Comparison of ENCODE assay signal across 23 cellular contexts in genomic region chr1:67432745-67433144, GRCh38. TPM values are rescaled to one million over a fixed set of nuclear protein-coding genes. Genes with fewer than 3 reads are reported as not detected.
A peak's percentile ranks its signal among the peaks of the same experiment; 100 is the strongest.
DNase-seq lines count a peak whose midpoint lies in the region; ATAC-seq and TF ChIP-seq lines count a peak whose summit lies in the region.
"Had no signal": no experiment of that assay in that cellular context is flagged by ENCODE, and none has a peak within 500 bp of the region (broad histone marks: within the 10 kb centered on the region; RNA-seq: fewer than 3 reads in every experiment).

No MANE protein-coding gene starts in this region.

- no peak for TF ChIP-seq CTCF in activated CD8-positive, alpha-beta T cell treated with anti-CD3 and anti-CD28 coated beads for 36 hours (IDR thresholded peaks at IDR 0.05)
- no peak for TF ChIP-seq CTCF in sigmoid colon (IDR thresholded peaks at IDR 0.05)

- no peaks in the 10 kb centered on the region for H3K27me3 Mint-ChIP-seq in activated CD8-positive, alpha-beta T cell treated with anti-CD3 and anti-CD28 coated beads for 36 hours
- no peaks in the 10 kb centered on the region for H3K27me3 Mint-ChIP-seq in activated CD8-positive, alpha-beta T cell treated with anti-CD3 and anti-CD28 coated beads, Interleukin-2, amount 10 ng/mL, durations not matched to agents 7 days and 5 days (ENCODE audit: low read depth)
- no peaks in the 10 kb centered on the region for H3K27me3 Mint-ChIP-seq in activated T-helper 17 cell treated with anti-CD3 and anti-CD28 coated beads, Interleukin-2, amount 50 U/mL, for 72 hours
- H3K27me3 Mint-ChIP-seq: activated CD8-positive, alpha-beta memory T cell treated with anti-CD3 and anti-CD28 coated beads, Interleukin-2, amount 10 ng/mL, durations not matched to agents 7 days and 5 days had no signal

- H3K9me3 Mint-ChIP-seq in activated CD8-positive, alpha-beta T cell treated with anti-CD3 and anti-CD28 coated beads for 36 hours = no peaks in the 10 kb centered on the region
- H3K9me3 Mint-ChIP-seq in activated CD8-positive, alpha-beta T cell treated with anti-CD3 and anti-CD28 coated beads, Interleukin-2, amount 10 ng/mL, durations not matched to agents 7 days and 5 days (ENCODE audit: insufficient read depth) = no peaks in the 10 kb centered on the region
- no peaks in the 10 kb centered on the region for H3K9me3 Mint-ChIP-seq in activated T-helper 17 cell treated with anti-CD3 and anti-CD28 coated beads, Interleukin-2, amount 50 U/mL, for 72 hours

- H3K4me3 ChIP-seq in GM23248 (no peak overlapping the region), sigmoid colon (no peak overlapping the region)
- H3K4me3 ChIP-seq: right atrium auricular region, uterus had no signal

- H3K4me1 ChIP-seq in GM23248 (ENCODE audit: insufficient read depth) (0 out of 2 replicates have a peak, but pooled peaks cover 9% of the 10 kb centered on the region), sigmoid colon (peaks cover 0 to 39% (median 23%) of the 10 kb centered on the region in 4 donors)
- H3K4me1 ChIP-seq: uterus had no signal

- no peak overlapping the region for H3K9ac ChIP-seq in GM23248

- 0 out of 2 replicates have a peak overlapping the region, but pooled peaks have one; percentile 1 for H2AFZ ChIP-seq in GM23248

- H3K79me2 ChIP-seq in GM23248 (ENCODE audit: insufficient read depth) = peaks cover 25% of the 10 kb centered on the region

- H3K4me3 Mint-ChIP-seq in activated CD8-positive, alpha-beta T cell treated with anti-CD3 and anti-CD28 coated beads for 36 hours = no peak overlapping the region
- H3K4me3 Mint-ChIP-seq in activated CD8-positive, alpha-beta T cell treated with anti-CD3 and anti-CD28 coated beads, Interleukin-2, amount 10 ng/mL, durations not matched to agents 7 days and 5 days = no peak overlapping the region
- H3K4me3 Mint-ChIP-seq in activated T-helper 17 cell treated with anti-CD3 and anti-CD28 coated beads, Interleukin-2, amount 50 U/mL, for 72 hours = peak overlapping the region; percentile 95

- WGBS in GM23248 (ENCODE audit: low coverage in 1 of 2, low lambda C conversion rate in 2 of 2, missing lambda C conversion rate in 2 of 2), 2 experiments = 94 to 100% methylated on average over 1 of the region's 1 CpG
- 89 to 93% methylated on average over 1 of the region's 1 CpG for WGBS in sigmoid colon, 2 donors

- no peaks in the 10 kb centered on the region for H3K9me2 ChIP-seq in GM23248 (ENCODE audit: insufficient read depth)

- H3F3A ChIP-seq in GM23248 (ENCODE audit: insufficient read depth) = no peaks in the 10 kb centered on the region; the same call in 1 of the 2 replicates

- no peaks in the 10 kb centered on the region for H3K36me3 ChIP-seq in GM23248 (ENCODE audit: low read depth)
- H3K36me3 ChIP-seq in sigmoid colon = no peaks in the 10 kb centered on the region
- H3K36me3 ChIP-seq: right atrium auricular region, uterus had no signal

- intact Hi-C loops in activated CD8-positive, alpha-beta T cell treated with anti-CD3 and anti-CD28 coated beads for 36 hours (cut with micrococcal nuclease) = no loop called here
- intact Hi-C loops in sigmoid colon (cut with DNase I) = loop anchor here (5.0 kb wide), 1 partner anchor 380 kb away; the partner anchor contains the start of gene SLC35D1

- DNase-seq in activated CD8-positive, alpha-beta T cell treated with anti-CD3 and anti-CD28 coated beads for 36 hours = no peak
- no peak for DNase-seq in activated CD8-positive, alpha-beta T cell treated with anti-CD3 and anti-CD28 coated beads, Interleukin-2, amount 10 ng/mL, durations not matched to agents 7 days and 5 days
- no peak for DNase-seq in GM23248
- DNase-seq in sigmoid colon = no peak
- DNase-seq in NCI-H2227 (lab: John Stamatoyannopoulos, UW; ENCODE audit: unreplicated experiment) = no peak
- no peak for DNase-seq in stimulated activated naive CD4-positive, alpha-beta T cell treated with Interleukin-2 at 50 U/mL for 16 hours (lab: John Stamatoyannopoulos, UW)
- DNase-seq: ACHN; activated CD8-positive, alpha-beta memory T cell treated with anti-CD3 and anti-CD28 coated beads, Interleukin-2, amount 10 ng/mL, durations not matched to agents 7 days and 5 days; cerebellar nuclear complex; DMS 273 treated with DMSO at 0.1 percent for 48 hours; effector CD4-positive, alpha-beta T cell; GF-D8; GOT3; KBM-7; kidney; mammary epithelial cell; NCI-H187 treated with DMSO at 0.1 percent for 48 hours; occipital lobe; T1000; uterus had no signal

- H3K27ac Mint-ChIP-seq in activated CD8-positive, alpha-beta T cell treated with anti-CD3 and anti-CD28 coated beads for 36 hours = peak overlapping the region; percentile 46
- no peak overlapping the region for H3K27ac Mint-ChIP-seq in activated CD8-positive, alpha-beta T cell treated with anti-CD3 and anti-CD28 coated beads, Interleukin-2, amount 10 ng/mL, durations not matched to agents 7 days and 5 days
- no peak overlapping the region for H3K27ac Mint-ChIP-seq in activated T-helper 17 cell treated with anti-CD3 and anti-CD28 coated beads, Interleukin-2, amount 50 U/mL, for 72 hours

- peaks cover 26% of the 10 kb centered on the region for H3K36me3 Mint-ChIP-seq in activated CD8-positive, alpha-beta T cell treated with anti-CD3 and anti-CD28 coated beads for 36 hours (ENCODE audit: low read depth)
- H3K36me3 Mint-ChIP-seq in activated CD8-positive, alpha-beta T cell treated with anti-CD3 and anti-CD28 coated beads, Interleukin-2, amount 10 ng/mL, durations not matched to agents 7 days and 5 days (ENCODE audit: low read depth) = peaks cover 25% of the 10 kb centered on the region
- H3K36me3 Mint-ChIP-seq in activated T-helper 17 cell treated with anti-CD3 and anti-CD28 coated beads, Interleukin-2, amount 50 U/mL, for 72 hours (ENCODE audit: low read depth) = peaks cover 32% of the 10 kb centered on the region

- in situ Hi-C loops in GM23248 (cut with MboI) = no loop called here

- H4K20me1 ChIP-seq in GM23248 (ENCODE audit: insufficient read depth) = peaks cover 17% of the 10 kb centered on the region; the same call in 1 of the 2 replicates

- no peaks in the 10 kb centered on the region for H3K27me3 ChIP-seq in GM23248 (replicated peaks; ENCODE audit: insufficient read depth)
- H3K27me3 ChIP-seq in sigmoid colon = no peaks in the 10 kb centered on the region
- H3K27me3 ChIP-seq: right atrium auricular region, uterus had no signal

- no peak overlapping the region for H3K27ac ChIP-seq in GM23248
- H3K27ac ChIP-seq in sigmoid colon = peak overlapping the region in 3 of 4 donors; percentile 42 to 96 (median 95)

- no peak for TF ChIP-seq POLR2A in sigmoid colon (IDR thresholded peaks at IDR 0.05)

- H3K4me2 ChIP-seq in GM23248 (ENCODE audit: unreplicated experiment) = no peak overlapping the region

- H3K9me3 ChIP-seq in GM23248 (ENCODE audit: low read depth) (no peaks in the 10 kb centered on the region), sigmoid colon (no peaks in the 10 kb centered on the region)
- H3K9me3 ChIP-seq: right atrium auricular region, uterus had no signal

- POLR2A ChIA-PET in activated CD8-positive, alpha-beta T cell treated with anti-CD3 and anti-CD28 coated beads for 36 hours (lab: Charles Lee) = interaction anchor here (0.6 to 7.8 kb wide), 11 partner anchors 8 to 503 kb away, joined by 3 to 172 read pairs (median 3); no protein-coding TSS in a partner anchor
- POLR2A ChIA-PET in activated CD8-positive, alpha-beta T cell treated with anti-CD3 and anti-CD28 coated beads, Interleukin-2, amount 10 ng/mL, durations not matched to agents 7 days and 5 days (lab: Charles Lee) = interaction anchor here (0.7 to 1.2 kb wide), 2 partner anchors 25 to 253 kb away, joined by 3 to 5 read pairs; no protein-coding TSS in a partner anchor

- CTCF ChIA-PET in activated CD8-positive, alpha-beta T cell treated with anti-CD3 and anti-CD28 coated beads for 36 hours (lab: Charles Lee) = interaction anchor here (0.7 to 3.2 kb wide), 6 partner anchors 9 to 289 kb away, joined by 3 to 21 read pairs (median 8); no protein-coding TSS in a partner anchor
- CTCF ChIA-PET in activated CD8-positive, alpha-beta T cell treated with anti-CD3 and anti-CD28 coated beads, Interleukin-2, amount 10 ng/mL, durations not matched to agents 7 days and 5 days (lab: Charles Lee) = interaction anchor here (0.7 to 6.2 kb wide), 7 partner anchors 10 to 507 kb away, joined by 3 to 52 read pairs (median 4); partner anchors contain the start of gene MIER1

- peaks cover 28% of the 10 kb centered on the region for H3K4me1 Mint-ChIP-seq in activated CD8-positive, alpha-beta T cell treated with anti-CD3 and anti-CD28 coated beads for 36 hours (ENCODE audit: low read depth)
- H3K4me1 Mint-ChIP-seq in activated CD8-positive, alpha-beta T cell treated with anti-CD3 and anti-CD28 coated beads, Interleukin-2, amount 10 ng/mL, durations not matched to agents 7 days and 5 days (ENCODE audit: low read depth) = peaks cover 28% of the 10 kb centered on the region
- H3K4me1 Mint-ChIP-seq in activated T-helper 17 cell treated with anti-CD3 and anti-CD28 coated beads, Interleukin-2, amount 50 U/mL, for 72 hours = peaks cover 16% of the 10 kb centered on the region

- no peak for TF ChIP-seq EP300 in sigmoid colon (IDR thresholded peaks at IDR 0.05)

- ATAC-seq in activated CD8-positive, alpha-beta T cell treated with anti-CD3 and anti-CD28 coated beads for 36 hours = no peak
- ATAC-seq in activated CD8-positive, alpha-beta T cell treated with anti-CD3 and anti-CD28 coated beads, Interleukin-2, amount 10 ng/mL, durations not matched to agents 7 days and 5 days = no peak
- ATAC-seq in activated T-helper 17 cell treated with anti-CD3 and anti-CD28 coated beads, Interleukin-2, amount 50 U/mL, for 72 hours (replicated peaks) = no peak
- ATAC-seq in HG03045 (IDR thresholded peaks at IDR 0.05; ENCODE audit: unreplicated experiment) = no peak
- ATAC-seq: activated CD8-positive, alpha-beta memory T cell treated with anti-CD3 and anti-CD28 coated beads, Interleukin-2, amount 10 ng/mL, durations not matched to agents 7 days and 5 days had no signal

RNA-seq across cellular contexts. Expression of gene SERBP1, which starts 2.5 kb away (rescaled TPM):
- total RNA-seq in activated CD8-positive, alpha-beta T cell treated with anti-CD3 and anti-CD28 coated beads for 36 hours = 100 to 1,000 TPM; 476 to 491 TPM
- 100 to 1,000 TPM; 280 to 297 TPM for total RNA-seq in activated CD8-positive, alpha-beta T cell treated with anti-CD3 and anti-CD28 coated beads, Interleukin-2, amount 10 ng/mL, durations not matched to agents 7 days and 5 days
- total RNA-seq in GM23248 (2014; rRNA removed; shearing (Covaris generic)) = 204 and 214 TPM in 2 replicates
- polyA plus RNA-seq in GM23248 (2016; fragmentation: Nextera tagmentation; extraction: Ambion mirVana) = 156 and 165 TPM in 2 replicates
- 100 to 1,000 TPM; 225 to 393 TPM for total RNA-seq in activated T-helper 17 cell treated with anti-CD3 and anti-CD28 coated beads, Interleukin-2, amount 50 U/mL, for 72 hours
- 100 to 1,000 TPM; 201 to 236 (median 225) TPM for total RNA-seq in sigmoid colon
- polyA plus RNA-seq in sigmoid colon = 100 to 1,000 TPM; 112 to 178 (median 133) TPM
